Comparison of ENCODE assay signal across 8 cellular contexts in genomic region chr6:166751051-166751595, GRCh38.
A peak's percentile ranks its signal among the peaks of the same experiment; 100 is the strongest.
DNase-seq lines count a peak whose midpoint lies in the region; ATAC-seq and TF ChIP-seq lines count a peak whose summit lies in the region.

No MANE protein-coding gene starts in this region.

- WGBS in HUES64 = 51% methylated on average over 19 of the region's 19 CpGs
- 45 to 47% methylated on average over 19 of the region's 19 CpGs for WGBS in GM23248 (ENCODE audit: low coverage in 1 of 2, low lambda C conversion rate in 2 of 2, missing lambda C conversion rate in 2 of 2), 2 experiments

- H3K27ac Mint-ChIP-seq in glutamatergic neuron (ENCODE audit: unreplicated experiment) = peak overlapping the region; percentile 87

- peak; percentile 30 for DNase-seq in GM06990 (ENCODE audit: extremely low read depth, insufficient read length)
- peak; percentile 86 for DNase-seq in glutamatergic neuron
- no peak for DNase-seq in nucleus accumbens (lab: John Stamatoyannopoulos, UW)
- DNase-seq in OCI-M2 (lab: John Stamatoyannopoulos, UW; ENCODE audit: unreplicated experiment) = no peak
- no peak for DNase-seq in GM23248
- no peak for DNase-seq in lower lobe of right lung

- no peaks in the 10 kb centered on the region for H3K79me2 ChIP-seq in GM23248 (ENCODE audit: insufficient read depth)

- no peaks in the 10 kb centered on the region for H4K20me1 ChIP-seq in GM23248 (ENCODE audit: insufficient read depth)

- H2AFZ ChIP-seq in GM23248 = no peak overlapping the region

- in situ Hi-C loops in GM23248 (cut with MboI) = no loop called here

- H3K27ac ChIP-seq in HUES64 (ENCODE audit: low read depth, low read length) (peak overlapping the region; percentile 13; the same call in 1 of the 2 replicates), GM23248 (no peak overlapping the region), lower lobe of right lung (no peak overlapping the region)

- H3K27me3 Mint-ChIP-seq in glutamatergic neuron (ENCODE audit: unreplicated experiment) = peaks cover 7% of the 10 kb centered on the region

- no peaks in the 10 kb centered on the region for H3K36me3 Mint-ChIP-seq in glutamatergic neuron (ENCODE audit: unreplicated experiment)

- no peak for TF ChIP-seq CTCF in GM06990 (IDR thresholded peaks at IDR 0.05; ENCODE audit: insufficient read depth, low read length, poor library complexity, severe bottlenecking)
- TF ChIP-seq CTCF in glutamatergic neuron (IDR thresholded peaks at IDR 0.05; ENCODE audit: partially characterized antibody, unreplicated experiment) = no peak
- no peak for TF ChIP-seq CTCF in lower lobe of right lung (IDR thresholded peaks at IDR 0.05)

- ATAC-seq in GM21528 (IDR thresholded peaks at IDR 0.05; ENCODE audit: low FRiP score, unreplicated experiment) (peak; percentile 79), lower lobe of right lung (no peak)

- H3K9ac ChIP-seq in HUES64 (ENCODE audit: low read depth, low read length) (no peak overlapping the region), GM23248 (no peak overlapping the region)

- H3K36me3 ChIP-seq in GM06990 (ENCODE audit: control insufficient read depth, insufficient read depth, low read length) = no peaks in the 10 kb centered on the region
- H3K36me3 ChIP-seq in HUES64 (ENCODE audit: insufficient read depth, low read length) = no peaks in the 10 kb centered on the region
- H3K36me3 ChIP-seq in GM23248 (ENCODE audit: low read depth) = no peaks in the 10 kb centered on the region
- no peaks in the 10 kb centered on the region for H3K36me3 ChIP-seq in lower lobe of right lung

- H3K4me1 ChIP-seq in HUES64 (ENCODE audit: insufficient read depth, low read length) (peaks cover 34% of the 10 kb centered on the region), GM23248 (ENCODE audit: insufficient read depth) (no peaks in the 10 kb centered on the region), lower lobe of right lung (no peaks in the 10 kb centered on the region)

- H3K9me2 ChIP-seq in GM23248 (ENCODE audit: insufficient read depth) = no peaks in the 10 kb centered on the region

- peaks cover 17% of the 10 kb centered on the region for H3K9me3 Mint-ChIP-seq in glutamatergic neuron (ENCODE audit: unreplicated experiment)

- no peaks in the 10 kb centered on the region; the same call in 1 of the 2 replicates for H3K27me3 ChIP-seq in GM06990 (replicated peaks; ENCODE audit: control insufficient read depth, insufficient read depth, low read length)
- H3K27me3 ChIP-seq in HUES64 (ENCODE audit: insufficient read depth, low read length) = no peaks in the 10 kb centered on the region
- peaks cover 15% of the 10 kb centered on the region for H3K27me3 ChIP-seq in GM23248 (replicated peaks; ENCODE audit: insufficient read depth)
- no peaks in the 10 kb centered on the region for H3K27me3 ChIP-seq in lower lobe of right lung (ENCODE audit: low read depth)

- H3K4me3 Mint-ChIP-seq in glutamatergic neuron (ENCODE audit: unreplicated experiment) = peak overlapping the region; percentile 63

- H3K4me2 ChIP-seq in GM23248 (ENCODE audit: unreplicated experiment) = no peak overlapping the region

- H3K4me1 Mint-ChIP-seq in glutamatergic neuron (ENCODE audit: low read depth, unreplicated experiment) = peaks cover 43% of the 10 kb centered on the region

- H3K9me3 ChIP-seq in HUES64 (ENCODE audit: insufficient read depth, low read depth, low read length) (no peaks in the 10 kb centered on the region), GM23248 (ENCODE audit: low read depth) (no peaks in the 10 kb centered on the region), lower lobe of right lung (no peaks in the 10 kb centered on the region)

- intact Hi-C loops in lower lobe of right lung (cut with DNase I) = no loop called here

- H3F3A ChIP-seq in GM23248 (ENCODE audit: insufficient read depth) = no peaks in the 10 kb centered on the region

- H3K4me3 ChIP-seq in GM06990 (replicated peaks; ENCODE audit: low read depth, low read length) = no peak overlapping the region
- H3K4me3 ChIP-seq in HUES64 (ENCODE audit: low read length) = no peak overlapping the region
- H3K4me3 ChIP-seq in GM23248 = no peak overlapping the region
- H3K4me3 ChIP-seq in lower lobe of right lung = no peak overlapping the region

Comparison
In these comparisons a context has a peak if more than half of its experiments do, and no peak if none do; other contexts are left out.
1. DNase-seq: peak in GM06990 (single experiment) and glutamatergic neuron (single experiment); none in nucleus accumbens (0 of 56), OCI-M2 (single experiment), GM23248 (single experiment) and lower lobe of right lung (single experiment).